Comparison of ENCODE assay signal across 8 cellular contexts in the genomic region with DNA sequence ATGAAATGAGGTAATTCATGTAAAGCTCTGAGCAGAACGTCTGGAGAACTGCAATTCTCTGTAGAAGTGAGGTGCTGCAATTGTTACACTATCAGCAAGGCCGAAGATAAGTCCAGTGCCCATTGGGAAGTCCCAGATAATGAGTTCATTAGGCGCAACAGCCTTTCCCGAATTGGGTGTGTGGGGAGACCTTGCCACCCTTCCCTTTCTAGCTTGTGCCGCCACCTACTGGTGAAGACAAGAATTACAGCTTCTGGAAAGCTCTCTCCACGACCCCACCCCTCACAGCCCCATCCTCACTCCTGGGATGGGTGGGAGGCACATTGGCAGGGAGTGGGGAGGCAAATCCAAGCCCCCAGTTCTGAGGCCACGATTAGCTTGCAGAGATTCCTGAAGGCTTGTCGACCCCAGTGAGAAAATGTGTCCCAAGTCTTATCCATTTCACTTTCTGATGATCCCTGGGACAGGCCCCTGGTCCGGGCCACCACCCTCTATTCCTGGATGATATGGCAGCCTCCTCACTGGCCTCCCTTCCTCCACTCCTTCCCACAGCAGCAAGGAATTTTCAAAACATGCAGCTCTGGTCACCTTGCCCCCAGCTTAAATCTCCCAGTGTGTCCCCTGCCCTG. TPM values are rescaled to one million over a fixed set of nuclear protein-coding genes. Genes with fewer than 3 reads are reported as not detected.
DNase-seq lines count a peak whose midpoint lies in the region; ATAC-seq, FAIRE-seq and TF ChIP-seq lines count a peak whose summit lies in the region.

No MANE protein-coding gene starts in this region.

- H3K4me3 ChIP-seq in cardiac fibroblast (replicated peaks in 1 of 2; ENCODE audit: low read depth in 2 of 2, low read length in 2 of 2) (no peak overlapping the region), kidney (ENCODE audit: low read length in 2 of 2) (no peak overlapping the region)

- CTCF ChIA-PET in WTC11 (lab: Charles Lee), result interaction anchor here (0.6 to 10.1 kb wide), 33 partner anchors 8 to 1819 kb away, joined by 3 to 223 read pairs (median 4); a partner anchor contains a TSS

- peaks cover 19 to 29% of the 10 kb centered on the region in 2 donors for H3K4me1 ChIP-seq in kidney (ENCODE audit: control insufficient read depth in 1 of 2, insufficient read depth in 1 of 2, low read depth in 1 of 2, low read length in 2 of 2)

- intact Hi-C loops in kidney (cut with DNase I), result loop anchor here (5.0 kb wide), 1 partner anchor 63 kb away; no protein-coding TSS in a partner anchor

- FAIRE-seq in kidney (lab: Jason Lieb, UNC), result no peak

- POLR2A ChIA-PET in WTC11 (lab: Charles Lee), result no interaction called here

- no peaks in the 10 kb centered on the region for H3K9me3 ChIP-seq in kidney (ENCODE audit: control insufficient read depth in 1 of 2, low read length in 2 of 2)

- no peaks in the 10 kb centered on the region for H3K36me3 Mint-ChIP-seq in WTC11

- H3K4me3 Mint-ChIP-seq in WTC11, result no peak overlapping the region

- TF ChIP-seq CTCF in WTC11 (IDR thresholded peaks at IDR 0.05) (peak; percentile 98), cardiac fibroblast (IDR thresholded peaks at IDR 0.05; ENCODE audit: low read depth, low read length) (peak; percentile 86), kidney (IDR thresholded peaks at IDR 0.05; ENCODE audit: borderline replicate concordance, extremely low read depth, insufficient read depth) (peak; percentile 86)

- H3K9ac ChIP-seq in kidney (ENCODE audit: low read length in 2 of 2), result no peak overlapping the region

- peak; percentile 16 to 64 for DNase-seq in NCI-H526 (lab: John Stamatoyannopoulos, UW)
- no peak for DNase-seq in NCI-H526 treated with DMSO at 0.1 percent for 48 hours (lab: John Stamatoyannopoulos, UW)
- DNase-seq in NCI-H1092 treated with DMSO at 0.1 percent for 48 hours (lab: John Stamatoyannopoulos, UW), result peak; percentile 38
- peak; percentile 88 for DNase-seq in WTC11 (ENCODE audit: low spot score)
- DNase-seq in cardiac fibroblast (ENCODE audit: low read depth in 2 of 2), result peak; percentile 67 to 76
- DNase-seq in kidney, result no peak
- peak; percentile 65 to 73 for DNase-seq in stimulated activated CD4-positive, alpha-beta T cell treated with anti-CD3 and anti-CD28 coated beads, Interleukin-2, amount 100 ng/mL, for 24 hours

- no peaks in the 10 kb centered on the region for H3K9me3 Mint-ChIP-seq in WTC11

- H3K4me1 Mint-ChIP-seq in WTC11, result no peaks in the 10 kb centered on the region

- H3K36me3 ChIP-seq in kidney (ENCODE audit: control insufficient read depth in 1 of 2, insufficient read depth in 2 of 2, low read length in 2 of 2), result no peaks in the 10 kb centered on the region

- H3K27me3 Mint-ChIP-seq in WTC11 (ENCODE audit: low read depth), result peaks cover 28% of the 10 kb centered on the region

- H3K27ac ChIP-seq in kidney (ENCODE audit: low read depth in 2 of 2, low read length in 2 of 2), result no peak overlapping the region

- no peak overlapping the region for H3K27ac Mint-ChIP-seq in WTC11

- peak; percentile 89 for ATAC-seq in WTC11
- ATAC-seq in GM21447 (IDR thresholded peaks at IDR 0.05; ENCODE audit: unreplicated experiment), result no peak

TF ChIP-seq in WTC11, 78 proteins besides CTCF, POLR2A, EP300 and RAD21:
- TF ChIP-seq JAZF1 (CRISPR knock-in tag; IDR thresholded peaks at IDR 0.05), result no peak
- no peak for TF ChIP-seq ZNF219 (CRISPR knock-in tag; IDR thresholded peaks at IDR 0.05; ENCODE audit: borderline replicate concordance)
- TF ChIP-seq, protein P1, sequence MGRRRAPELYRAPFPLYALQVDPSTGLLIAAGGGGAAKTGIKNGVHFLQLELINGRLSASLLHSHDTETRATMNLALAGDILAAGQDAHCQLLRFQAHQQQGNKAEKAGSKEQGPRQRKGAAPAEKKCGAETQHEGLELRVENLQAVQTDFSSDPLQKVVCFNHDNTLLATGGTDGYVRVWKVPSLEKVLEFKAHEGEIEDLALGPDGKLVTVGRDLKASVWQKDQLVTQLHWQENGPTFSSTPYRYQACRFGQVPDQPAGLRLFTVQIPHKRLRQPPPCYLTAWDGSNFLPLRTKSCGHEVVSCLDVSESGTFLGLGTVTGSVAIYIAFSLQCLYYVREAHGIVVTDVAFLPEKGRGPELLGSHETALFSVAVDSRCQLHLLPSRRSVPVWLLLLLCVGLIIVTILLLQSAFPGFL (CRISPR knock-in tag; IDR thresholded peaks at IDR 0.05; ENCODE audit: borderline replicate concordance), result no peak
- no peak for TF ChIP-seq ZNF416 (CRISPR knock-in tag; IDR thresholded peaks at IDR 0.05)
- TF ChIP-seq, protein P2, sequence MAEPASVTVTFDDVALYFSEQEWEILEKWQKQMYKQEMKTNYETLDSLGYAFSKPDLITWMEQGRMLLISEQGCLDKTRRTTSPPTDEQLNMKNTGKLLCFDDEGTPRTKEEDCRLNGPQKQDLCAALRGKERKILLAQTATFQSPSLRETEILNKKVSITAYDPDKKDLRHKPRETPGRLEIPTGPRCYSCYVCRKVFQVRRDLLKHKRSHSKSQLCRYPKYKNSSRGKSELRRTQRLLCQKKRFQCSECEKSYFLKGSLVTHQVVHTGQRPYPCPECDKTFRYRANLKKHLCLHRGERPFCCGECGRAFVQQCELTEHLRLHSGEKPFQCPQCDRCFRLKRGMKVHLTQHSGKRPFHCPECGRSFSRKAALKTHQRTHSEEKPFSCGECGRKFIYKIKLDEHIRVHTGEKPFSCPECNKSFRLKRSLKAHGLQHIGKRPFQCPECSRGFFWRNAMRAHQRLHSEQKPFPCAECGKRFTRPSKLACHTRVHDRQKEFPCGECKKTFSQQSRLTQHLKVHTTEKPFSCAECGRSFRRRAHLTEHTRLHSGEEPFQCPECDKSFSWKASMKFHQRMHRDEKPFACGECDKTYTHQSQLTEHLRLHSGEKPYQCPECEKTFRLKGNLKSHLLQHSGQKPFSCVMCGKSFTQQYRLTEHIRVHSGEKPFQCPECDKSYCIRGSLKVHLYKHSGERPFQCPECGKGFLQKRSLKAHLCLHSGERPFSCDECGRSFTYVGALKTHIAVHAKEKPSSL (CRISPR knock-in tag; conservative IDR thresholded peaks at IDR 0.05), result no peak
- TF ChIP-seq FOXP1 (CRISPR knock-in tag; IDR thresholded peaks at IDR 0.05; ENCODE audit: borderline replicate concordance), result no peak
- no peak for TF ChIP-seq NR1H2 (CRISPR knock-in tag; IDR thresholded peaks at IDR 0.05)
- TF ChIP-seq, protein P3, sequence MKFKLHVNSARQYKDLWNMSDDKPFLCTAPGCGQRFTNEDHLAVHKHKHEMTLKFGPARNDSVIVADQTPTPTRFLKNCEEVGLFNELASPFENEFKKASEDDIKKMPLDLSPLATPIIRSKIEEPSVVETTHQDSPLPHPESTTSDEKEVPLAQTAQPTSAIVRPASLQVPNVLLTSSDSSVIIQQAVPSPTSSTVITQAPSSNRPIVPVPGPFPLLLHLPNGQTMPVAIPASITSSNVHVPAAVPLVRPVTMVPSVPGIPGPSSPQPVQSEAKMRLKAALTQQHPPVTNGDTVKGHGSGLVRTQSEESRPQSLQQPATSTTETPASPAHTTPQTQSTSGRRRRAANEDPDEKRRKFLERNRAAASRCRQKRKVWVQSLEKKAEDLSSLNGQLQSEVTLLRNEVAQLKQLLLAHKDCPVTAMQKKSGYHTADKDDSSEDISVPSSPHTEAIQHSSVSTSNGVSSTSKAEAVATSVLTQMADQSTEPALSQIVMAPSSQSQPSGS (CRISPR knock-in tag; IDR thresholded peaks at IDR 0.05; ENCODE audit: borderline replicate concordance, low read depth), result no peak
- TF ChIP-seq ZNF138 (CRISPR knock-in tag; conservative IDR thresholded peaks at IDR 0.05), result 0 out of 2 replicates have a peak, but pooled peaks have one; percentile 44

RNA-seq across cellular contexts. Expression of a gene that starts 36.4 kb away (rescaled TPM):
- total RNA-seq in WTC11 (2021) (0.53 to 0.66 TPM (median 0.66 TPM) in 3 replicates), kidney (0.60 TPM)
- polyA plus RNA-seq in kidney (ENCODE audit: insufficient read depth, low read depth, low replicate concordance), result 0.41 TPM

RNA-seq across cellular contexts. Expression of a gene that starts 53.0 kb away (rescaled TPM):
- total RNA-seq in WTC11 (2021) (0.31 to 0.76 TPM (median 0.55 TPM) in 3 replicates), kidney (180 TPM)
- polyA plus RNA-seq in kidney (ENCODE audit: insufficient read depth, low read depth, low replicate concordance), result 52.5 TPM

Comparison
In these comparisons a context has a peak if more than half of its experiments do, and no peak if none do; other contexts are left out.
1. DNase-seq: peak in NCI-H526 (2 of 2), NCI-H1092 treated with DMSO at 0.1 percent for 48 hours (single experiment), WTC11 (single experiment), cardiac fibroblast (2 of 2) and stimulated activated CD4-positive, alpha-beta T cell treated with anti-CD3 and anti-CD28 coated beads, Interleukin-2, amount 100 ng/mL, for 24 hours (2 of 2); none in NCI-H526 treated with DMSO at 0.1 percent for 48 hours (single experiment) and kidney (single experiment).
2. RNA of a gene that starts 53.0 kb away (total RNA-seq): 180 TPM in kidney (single experiment); 0.31 to 0.76 TPM in WTC11; every median in the first group is over 100 times any median in the second.
3. Peak in every context shown above with its lines, with median percentiles within 50 percentile points of each other: CTCF ChIP-seq.